Comparison of ENCODE assay signal across 8 cellular contexts in genomic region chr16:55035037-55035436, GRCh38.
DNase-seq lines count a peak whose midpoint lies in the region; ATAC-seq and TF ChIP-seq lines count a peak whose summit lies in the region.

No MANE protein-coding gene starts in this region.

- H3K4me3 Mint-ChIP-seq in CD8-positive, alpha-beta memory T cell: no peak overlapping the region

- H3K9me3 ChIP-seq in Panc1 (ENCODE audit: control insufficient read depth, insufficient read depth, low read depth, low read length) (no peaks in the 10 kb centered on the region), thyroid gland (no peaks in the 10 kb centered on the region)
- no peaks in the 10 kb centered on the region for H3K9me3 ChIP-seq in CD8-positive, alpha-beta memory T cell (ENCODE audit: low read length)

- TF ChIP-seq POLR2A in thyroid gland (IDR thresholded peaks at IDR 0.05): no peak

- H3K27me3 ChIP-seq in Panc1 (ENCODE audit: control insufficient read depth, insufficient read depth, low read length) (no peaks in the 10 kb centered on the region), thyroid gland (no peaks in the 10 kb centered on the region)
- H3K27me3 ChIP-seq in CD8-positive, alpha-beta memory T cell (ENCODE audit: insufficient read depth, low read length, poor library complexity, severe bottlenecking): no peaks in the 10 kb centered on the region

- no peak overlapping the region for H3K27ac Mint-ChIP-seq in CD8-positive, alpha-beta memory T cell

- TF ChIP-seq CTCF in AG09309 (IDR thresholded peaks at IDR 0.05; ENCODE audit: control insufficient read depth, insufficient read depth, low read depth, low read length, missing control alignments) (peak; percentile 42), Panc1 (IDR thresholded peaks at IDR 0.05) (peak; percentile 66), fibroblast of the aortic adventitia (IDR thresholded peaks at IDR 0.05; ENCODE audit: insufficient read depth, low read length) (peak; percentile 39), thyroid gland (IDR thresholded peaks at IDR 0.05) (peak in 1 of 6 experiments; percentile 33)

- intact Hi-C loops in Panc1 (cut with micrococcal nuclease; ENCODE audit: unreplicated experiment) (no loop called here), thyroid gland (cut with DNase I) (no loop called here)

- no peak overlapping the region for H3K4me3 ChIP-seq in AG09309 (ENCODE audit: control insufficient read depth, low read depth, low read length)
- H3K4me3 ChIP-seq in Panc1 (ENCODE audit: low read depth in 2 of 2, low read length in 2 of 2): no peak overlapping the region
- no peak overlapping the region for H3K4me3 ChIP-seq in fibroblast of the aortic adventitia (ENCODE audit: low read depth, low read length)
- no peak overlapping the region for H3K4me3 ChIP-seq in thyroid gland (replicated peaks in 1 of 3)
- H3K4me3 ChIP-seq in CD8-positive, alpha-beta memory T cell (ENCODE audit: low read length): no peak overlapping the region

- peaks cover 0 to 2% (median 0%) of the 10 kb centered on the region in 5 donors for H3K9me3 Mint-ChIP-seq in CD8-positive, alpha-beta memory T cell

- no peaks in the 10 kb centered on the region for H3K4me1 Mint-ChIP-seq in CD8-positive, alpha-beta memory T cell

- no peak for DNase-seq in AG09309 (ENCODE audit: low read depth)
- no peak for DNase-seq in Panc1 (ENCODE audit: low read depth, low spot score)
- peak; percentile 12 for DNase-seq in fibroblast of the aortic adventitia (ENCODE audit: low read depth)
- DNase-seq in thyroid gland: peak; percentile 24 to 41
- no peak for DNase-seq in CD8-positive, alpha-beta memory T cell

- H3K36me3 Mint-ChIP-seq in CD8-positive, alpha-beta memory T cell: no peaks in the 10 kb centered on the region

- POLR2A ChIA-PET in Panc1 (lab: Charles Lee): no interaction called here
- POLR2A ChIA-PET in CD8-positive, alpha-beta memory T cell (lab: Charles Lee): no interaction called here

- H3K27ac ChIP-seq in Panc1 (ENCODE audit: low read length) (no peak overlapping the region), thyroid gland (no peak overlapping the region)
- H3K27ac ChIP-seq in CD8-positive, alpha-beta memory T cell (ENCODE audit: low read depth, low read length): no peak overlapping the region

- ATAC-seq in GM18867 (IDR thresholded peaks at IDR 0.05; ENCODE audit: unreplicated experiment): peak; percentile 61
- no peak for ATAC-seq in Panc1
- no peak for ATAC-seq in GM21825 (IDR thresholded peaks at IDR 0.05; ENCODE audit: unreplicated experiment)
- no peak for ATAC-seq in GM21526 (IDR thresholded peaks at IDR 0.05; ENCODE audit: low FRiP score, unreplicated experiment)

- CTCF ChIA-PET in Panc1 (lab: Charles Lee): no interaction called here
- CTCF ChIA-PET in CD8-positive, alpha-beta memory T cell (lab: Charles Lee): no interaction called here

- in situ Hi-C loops in Panc1 (cut with HindIII; ENCODE audit: low pct_unique_long_range_greater_than_20kb, low sequenced_read_pairs): no loop called here

- H3K4me1 ChIP-seq in Panc1 (ENCODE audit: control insufficient read depth, insufficient read depth, low read length): no peaks in the 10 kb centered on the region
- no peaks in the 10 kb centered on the region for H3K4me1 ChIP-seq in thyroid gland
- H3K4me1 ChIP-seq in CD8-positive, alpha-beta memory T cell (ENCODE audit: insufficient read depth, low read length): no peaks in the 10 kb centered on the region

- BruUV-seq in Panc1 (replicated peaks; lab: Mats Ljungman, UMichigan): no TSS peak

- 30 to 33% methylated on average over 7 of the region's 7 CpGs for WGBS in thyroid gland, 2 donors

- H3K36me3 ChIP-seq in Panc1 (ENCODE audit: control insufficient read depth, insufficient read depth, low read length) (no peaks in the 10 kb centered on the region), thyroid gland (no peaks in the 10 kb centered on the region)
- H3K36me3 ChIP-seq in CD8-positive, alpha-beta memory T cell (ENCODE audit: insufficient read depth, low read length): no peaks in the 10 kb centered on the region

- H3K27me3 Mint-ChIP-seq in CD8-positive, alpha-beta memory T cell: peaks cover 1 to 4% of the 10 kb centered on the region in 2 donors

Comparison
In these comparisons a context has a peak if more than half of its experiments do, and no peak if none do; other contexts are left out.
1. DNase-seq: peak in fibroblast of the aortic adventitia (single experiment) and thyroid gland (2 of 2); none in AG09309 (single experiment), Panc1 (single experiment) and CD8-positive, alpha-beta memory T cell (0 of 5).